Comparison of ENCODE assay signal across 10 cellular contexts in genomic region chr20:48825551-48825885, GRCh38. TPM values are rescaled to one million over a fixed set of nuclear protein-coding genes. Genes with fewer than 3 reads are reported as not detected.
DNase-seq lines count a peak whose midpoint lies in the region; ATAC-seq and TF ChIP-seq lines count a peak whose summit lies in the region.
"Had no signal": no experiment of that assay in that cellular context is flagged by ENCODE, and none has a peak within 500 bp of the region (broad histone marks: within the 10 kb centered on the region; RNA-seq: fewer than 3 reads in every experiment).

No MANE protein-coding gene starts in this region.

- no peaks in the 10 kb centered on the region for H3K27me3 Mint-ChIP-seq in stimulated activated naive CD8-positive, alpha-beta T cell treated with anti-CD3 and anti-CD28 coated beads, Interleukin-15, Interleukin-2, amounts not matched to agents 100 ng/mL and 50 ng/mL, for 24 hours
- peaks cover 24% of the 10 kb centered on the region for H3K27me3 Mint-ChIP-seq in brain

- H3K9me3 Mint-ChIP-seq in stimulated activated naive CD8-positive, alpha-beta T cell treated with anti-CD3 and anti-CD28 coated beads, Interleukin-15, Interleukin-2, amounts not matched to agents 100 ng/mL and 50 ng/mL, for 24 hours: no peaks in the 10 kb centered on the region
- no peaks in the 10 kb centered on the region for H3K9me3 Mint-ChIP-seq in brain

- TF ChIP-seq CTCF in brain (conservative IDR thresholded peaks at IDR 0.05): no peak

- H3K4me1 ChIP-seq in muscle layer of duodenum (ENCODE audit: control insufficient read depth in 1 of 2, insufficient read depth in 2 of 2, low read length in 2 of 2): peaks cover 16 to 30% of the 10 kb centered on the region in 2 donors

- no peaks in the 10 kb centered on the region for H3K36me3 ChIP-seq in muscle layer of duodenum (ENCODE audit: control insufficient read depth in 1 of 2, insufficient read depth in 2 of 2, low read length in 2 of 2)

- H3K4me1 Mint-ChIP-seq in stimulated activated naive CD8-positive, alpha-beta T cell treated with anti-CD3 and anti-CD28 coated beads, Interleukin-15, Interleukin-2, amounts not matched to agents 100 ng/mL and 50 ng/mL, for 24 hours (ENCODE audit: low read depth): peaks cover 17% of the 10 kb centered on the region
- peaks cover 48% of the 10 kb centered on the region for H3K4me1 Mint-ChIP-seq in brain

- ATAC-seq in stimulated activated naive CD8-positive, alpha-beta T cell treated with anti-CD3 and anti-CD28 coated beads, Interleukin-15, Interleukin-2, amounts not matched to agents 100 U/mL and 50 U/mL, for 24 hours: no peak
- no peak for ATAC-seq in HG03095 (IDR thresholded peaks at IDR 0.05; ENCODE audit: unreplicated experiment)
- no peak for ATAC-seq in GM19395 (IDR thresholded peaks at IDR 0.05; ENCODE audit: unreplicated experiment)
- ATAC-seq in GM18870 (IDR thresholded peaks at IDR 0.05; ENCODE audit: unreplicated experiment): no peak
- ATAC-seq in HG02588 (IDR thresholded peaks at IDR 0.05; ENCODE audit: unreplicated experiment): no peak

- H3K27ac Mint-ChIP-seq in stimulated activated naive CD8-positive, alpha-beta T cell treated with anti-CD3 and anti-CD28 coated beads, Interleukin-15, Interleukin-2, amounts not matched to agents 100 ng/mL and 50 ng/mL, for 24 hours: peak overlapping the region; percentile 97
- peak overlapping the region; percentile 90 to 97 (median 96) for H3K27ac Mint-ChIP-seq in brain

- no peaks in the 10 kb centered on the region for H3K27me3 ChIP-seq in muscle layer of duodenum (ENCODE audit: low read depth, low read length)

- DNase-seq in stimulated activated naive CD8-positive, alpha-beta T cell treated with anti-CD3 and anti-CD28 coated beads, Interleukin-15, Interleukin-2, amounts not matched to agents 100 U/mL and 50 U/mL, for 24 hours: no peak
- DNase-seq: cerebellar nuclear complex; stimulated activated naive CD4-positive, alpha-beta T cell had no signal

- peak overlapping the region; percentile 95 for H3K4me3 Mint-ChIP-seq in stimulated activated naive CD8-positive, alpha-beta T cell treated with anti-CD3 and anti-CD28 coated beads, Interleukin-15, Interleukin-2, amounts not matched to agents 100 ng/mL and 50 ng/mL, for 24 hours
- H3K4me3 Mint-ChIP-seq in brain: peak overlapping the region; percentile 92 to 97 (median 96)

- H3K36me3 Mint-ChIP-seq in stimulated activated naive CD8-positive, alpha-beta T cell treated with anti-CD3 and anti-CD28 coated beads, Interleukin-15, Interleukin-2, amounts not matched to agents 100 ng/mL and 50 ng/mL, for 24 hours (ENCODE audit: low read depth): peaks cover 13% of the 10 kb centered on the region
- no peaks in the 10 kb centered on the region for H3K36me3 Mint-ChIP-seq in brain

- H3K27ac ChIP-seq in muscle layer of duodenum (ENCODE audit: low read length): peak overlapping the region; percentile 19

- H3K4me3 ChIP-seq in muscle layer of duodenum (ENCODE audit: low read depth in 1 of 2, low read length in 2 of 2): peak overlapping the region; percentile 70 to 72

- H3K9me3 ChIP-seq in muscle layer of duodenum (ENCODE audit: control insufficient read depth in 1 of 2, low read length in 2 of 2): no peaks in the 10 kb centered on the region

RNA-seq across cellular contexts. Expression of gene PREX1, which starts 2.3 kb away (rescaled TPM):
- polyA plus RNA-seq in brain (ENCODE audit: insufficient read depth, low read depth, low replicate concordance): 64.3 TPM
